In genomic region chr12:116053479-116054195, GRCh38 we compare ENCODE assay signal across 10 cellular contexts.
A peak's percentile ranks its signal among the peaks of the same experiment; 100 is the strongest.
DNase-seq lines count a peak whose midpoint lies in the region; ATAC-seq and TF ChIP-seq lines count a peak whose summit lies in the region.
"Had no signal": no experiment of that assay in that cellular context is flagged by ENCODE, and none has a peak within 500 bp of the region (broad histone marks: within the 10 kb centered on the region; RNA-seq: fewer than 3 reads in every experiment).

No MANE protein-coding gene starts in this region.

- no peak overlapping the region for H3K27ac Mint-ChIP-seq in activated naive CD8-positive, alpha-beta T cell treated with anti-CD3 and anti-CD28 coated beads for 36 hours

- H3K4me1 ChIP-seq in aorta (ENCODE audit: control insufficient read depth in 1 of 2, insufficient read depth in 2 of 2, low read length in 2 of 2) (peaks cover 0 to 3% of the 10 kb centered on the region in 2 donors), Karpas-422 (ENCODE audit: low read length) (no peaks in the 10 kb centered on the region)

- H3K27me3 ChIP-seq in aorta (ENCODE audit: control insufficient read depth in 1 of 2, insufficient read depth in 2 of 2, low read length in 1 of 2) (no peaks in the 10 kb centered on the region), Karpas-422 (ENCODE audit: low read length) (no peaks in the 10 kb centered on the region)
- H3K27me3 ChIP-seq: BLaER1 treated with 17β-estradiol and CSF1 and Interleukin-3, amounts not matched to agents 10 nM and 100 nM had no signal

- H3K4me1 Mint-ChIP-seq in activated naive CD8-positive, alpha-beta T cell treated with anti-CD3 and anti-CD28 coated beads for 36 hours: peaks cover 64% of the 10 kb centered on the region

- WGBS in aorta, 2 donors: 15 to 24% methylated on average over 3 of the region's 3 CpGs

- no peak for TF ChIP-seq CTCF in epithelial cell of proximal tubule (conservative IDR thresholded peaks at IDR 0.05; ENCODE audit: low read depth, low read length)

- no peak overlapping the region for H3K4me3 ChIP-seq in epithelial cell of proximal tubule (ENCODE audit: low read depth, low read length)
- no peak overlapping the region for H3K4me3 ChIP-seq in aorta (ENCODE audit: low read length in 2 of 2)
- no peak overlapping the region for H3K4me3 ChIP-seq in Karpas-422 (ENCODE audit: low read length)
- H3K4me3 ChIP-seq: BLaER1 treated with 17β-estradiol and CSF1 and Interleukin-3, amounts not matched to agents 10 nM and 100 nM had no signal

- H3K9me3 Mint-ChIP-seq in activated naive CD8-positive, alpha-beta T cell treated with anti-CD3 and anti-CD28 coated beads for 36 hours: no peaks in the 10 kb centered on the region

- no peak overlapping the region for H3K4me2 ChIP-seq in Karpas-422 (ENCODE audit: low read depth, low read length, poor library complexity, severe bottlenecking)

- no peak overlapping the region for H3K9ac ChIP-seq in Karpas-422 (ENCODE audit: low read length)
- H3K9ac ChIP-seq: BLaER1 treated with 17β-estradiol and CSF1 and Interleukin-3, amounts not matched to agents 10 nM and 100 nM had no signal

- ATAC-seq in Right ventricle myocardium inferior (peak; percentile 90), aorta (ENCODE audit: low FRiP score) (peak; percentile 87), GM21526 (IDR thresholded peaks at IDR 0.05; ENCODE audit: low FRiP score, unreplicated experiment) (no peak)

- H3K9me2 ChIP-seq in Karpas-422 (replicated peaks; ENCODE audit: insufficient read depth, low read length): no peaks in the 10 kb centered on the region

- H3K4me3 Mint-ChIP-seq in activated naive CD8-positive, alpha-beta T cell treated with anti-CD3 and anti-CD28 coated beads for 36 hours: no peak overlapping the region

- H3K27me3 Mint-ChIP-seq in activated naive CD8-positive, alpha-beta T cell treated with anti-CD3 and anti-CD28 coated beads for 36 hours: no peaks in the 10 kb centered on the region

- H3K27ac ChIP-seq in aorta (ENCODE audit: low read depth in 1 of 2, low read length in 2 of 2) (no peak overlapping the region), Karpas-422 (ENCODE audit: low read length) (no peak overlapping the region)
- H3K27ac ChIP-seq: BLaER1 treated with 17β-estradiol and CSF1 and Interleukin-3, amounts not matched to agents 10 nM and 100 nM had no signal

- H3K79me2 ChIP-seq in Karpas-422 (ENCODE audit: low read length): no peaks in the 10 kb centered on the region

- H4K20me1 ChIP-seq in Karpas-422 (ENCODE audit: insufficient read depth, low read depth, low read length): peaks cover 43% of the 10 kb centered on the region

- intact Hi-C loops in Right ventricle myocardium inferior (cut with DNase I): no loop called here
- intact Hi-C loops in cardiac septum (cut with DNase I): no loop called here
- intact Hi-C loops in aorta (cut with DNase I): no loop called here

- H3K36me3 ChIP-seq in aorta (ENCODE audit: control insufficient read depth in 1 of 2, insufficient read depth in 2 of 2, low read length in 1 of 2): no peaks in the 10 kb centered on the region
- H3K36me3 ChIP-seq in Karpas-422 (ENCODE audit: insufficient read depth, low read length): no peaks in the 10 kb centered on the region

- H3K36me3 Mint-ChIP-seq in activated naive CD8-positive, alpha-beta T cell treated with anti-CD3 and anti-CD28 coated beads for 36 hours: peaks cover 2% of the 10 kb centered on the region

- DNase-seq in Right ventricle myocardium inferior (ENCODE audit: missing footprints) (peak; percentile 74), cardiac septum (ENCODE audit: low spot score) (no peak), epithelial cell of proximal tubule (ENCODE audit: low read depth) (peak; percentile 85), midbrain (lab: John Stamatoyannopoulos, UW) (peak; percentile 71), aorta (peak in 1 of 2 donors; percentile 59), Karpas-422 (no peak)
- DNase-seq in activated naive CD8-positive, alpha-beta T cell treated with anti-CD3 and anti-CD28 coated beads for 36 hours: no peak
- DNase-seq: activated T-cell treated with anti-CD3 and anti-CD28 coated beads for 4 hours had no signal

- H2AFZ ChIP-seq in Karpas-422 (ENCODE audit: low read length): no peak overlapping the region

- no peaks in the 10 kb centered on the region for H3K9me3 ChIP-seq in aorta (ENCODE audit: control insufficient read depth, low read length)
- no peaks in the 10 kb centered on the region for H3K9me3 ChIP-seq in Karpas-422 (ENCODE audit: low read length)
- H3K9me3 ChIP-seq: BLaER1 treated with 17β-estradiol and CSF1 and Interleukin-3, amounts not matched to agents 10 nM and 100 nM had no signal

Comparison
In these comparisons a context has a peak if more than half of its experiments do, and no peak if none do; other contexts are left out.
1. DNase-seq: peak in Right ventricle myocardium inferior (single experiment), epithelial cell of proximal tubule (single experiment) and midbrain (single experiment); none in cardiac septum (single experiment), Karpas-422 (single experiment) and activated naive CD8-positive, alpha-beta T cell treated with anti-CD3 and anti-CD28 coated beads for 36 hours (single experiment).